Comparison of ENCODE assay signal across 24 cellular contexts in the genomic region with DNA sequence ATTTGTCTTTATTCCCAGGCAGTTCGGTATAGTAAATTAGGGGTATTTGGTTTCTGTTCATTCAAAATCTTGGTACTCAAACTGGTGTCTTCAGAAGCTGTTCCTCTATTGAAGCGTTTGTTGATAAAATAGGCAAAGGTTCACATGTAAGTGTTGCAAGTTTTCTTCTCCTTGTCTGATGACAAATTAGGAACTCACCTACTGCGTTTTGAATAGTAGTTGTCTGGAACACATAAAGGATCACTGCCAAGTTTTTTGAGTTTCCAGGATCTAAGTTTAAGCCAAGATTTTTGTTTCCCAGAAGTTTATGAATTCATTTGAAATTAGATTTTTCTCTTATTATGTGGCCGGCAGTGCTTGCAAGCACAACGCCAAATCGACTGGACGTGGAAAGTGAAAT.
"Had no signal": no experiment of that assay in that cellular context is flagged by ENCODE, and none has a peak within 500 bp of the region (broad histone marks: within the 10 kb centered on the region; RNA-seq: fewer than 3 reads in every experiment).

No MANE protein-coding gene starts in this region.

- H3K27me3 ChIP-seq: hepatocyte, pancreas, sigmoid colon, spleen, tibial nerve, uterus had no signal

- ATAC-seq: natural killer cell; pancreas; right cardiac atrium; stimulated activated effector memory CD8-positive, alpha-beta T cell treated with anti-CD3 and anti-CD28 coated beads, Interleukin-12 subunit alpha, Interleukin-12 subunit beta, amount 100 ng/mL, for 72 hours had no signal

- H3K36me3 ChIP-seq: left ventricle myocardium inferior, pancreas, prostate gland, sigmoid colon, spleen, uterus had no signal

- H3K9me3 ChIP-seq: left ventricle myocardium inferior, pancreas, prostate gland, sigmoid colon, spleen, tibial nerve, uterus had no signal

- H3K4me3 ChIP-seq: hepatocyte, left ventricle myocardium inferior, lung, pancreas, prostate gland, sigmoid colon, spleen, tibial nerve, uterus had no signal

- H3K4me3 Mint-ChIP-seq: mesothelial cell of epicardium; naive B cell; natural killer cell; stimulated activated effector memory CD8-positive, alpha-beta T cell treated with anti-CD3 and anti-CD28 coated beads, Interleukin-12 subunit alpha, Interleukin-12 subunit beta, amount 100 ng/mL, for 72 hours; stimulated activated naive CD8-positive, alpha-beta T cell treated with anti-CD3 and anti-CD28 coated beads, Interleukin-15, Interleukin-2, amounts not matched to agents 100 ng/mL and 50 ng/mL, for 24 hours; type B pancreatic cell had no signal

- H3K9me3 Mint-ChIP-seq: mesothelial cell of epicardium; natural killer cell; stimulated activated effector memory CD8-positive, alpha-beta T cell treated with anti-CD3 and anti-CD28 coated beads, Interleukin-12 subunit alpha, Interleukin-12 subunit beta, amount 100 ng/mL, for 72 hours; stimulated activated naive CD8-positive, alpha-beta T cell treated with anti-CD3 and anti-CD28 coated beads, Interleukin-15, Interleukin-2, amounts not matched to agents 100 ng/mL and 50 ng/mL, for 24 hours; type B pancreatic cell had no signal

- DNase-seq: islet precursor cell; left ventricle myocardium inferior; mesendoderm; naive B cell; natural killer cell; pancreas; posterior cingulate gyrus; retina; right cardiac atrium; sigmoid colon; small intestine; spleen; stimulated activated CD4-positive, alpha-beta T cell treated with anti-CD3 and anti-CD28 coated beads, Interleukin-4, amount 100 ng/mL, for 24 hours; stimulated activated naive CD4-positive, alpha-beta T cell; substantia nigra; uterus had no signal

- H3K27ac ChIP-seq: hepatocyte, left ventricle myocardium inferior, pancreas, prostate gland, spleen, uterus had no signal

- H3K27ac Mint-ChIP-seq: mesothelial cell of epicardium; natural killer cell; stimulated activated naive CD8-positive, alpha-beta T cell treated with anti-CD3 and anti-CD28 coated beads, Interleukin-15, Interleukin-2, amounts not matched to agents 100 ng/mL and 50 ng/mL, for 24 hours; type B pancreatic cell had no signal

- H3K4me1 ChIP-seq: pancreas, prostate gland, sigmoid colon, spleen, uterus had no signal

- H3K36me3 Mint-ChIP-seq: naive B cell; natural killer cell; stimulated activated effector memory CD8-positive, alpha-beta T cell treated with anti-CD3 and anti-CD28 coated beads, Interleukin-12 subunit alpha, Interleukin-12 subunit beta, amount 100 ng/mL, for 72 hours had no signal

- H3K27me3 Mint-ChIP-seq: naive B cell; stimulated activated naive CD8-positive, alpha-beta T cell treated with anti-CD3 and anti-CD28 coated beads, Interleukin-15, Interleukin-2, amounts not matched to agents 100 ng/mL and 50 ng/mL, for 24 hours; type B pancreatic cell had no signal

- H3K4me1 Mint-ChIP-seq: mesothelial cell of epicardium; naive B cell; natural killer cell; stimulated activated effector memory CD8-positive, alpha-beta T cell treated with anti-CD3 and anti-CD28 coated beads, Interleukin-12 subunit alpha, Interleukin-12 subunit beta, amount 100 ng/mL, for 72 hours had no signal
